ENCODE assay signal across 7 cellular contexts in the genomic region with DNA sequence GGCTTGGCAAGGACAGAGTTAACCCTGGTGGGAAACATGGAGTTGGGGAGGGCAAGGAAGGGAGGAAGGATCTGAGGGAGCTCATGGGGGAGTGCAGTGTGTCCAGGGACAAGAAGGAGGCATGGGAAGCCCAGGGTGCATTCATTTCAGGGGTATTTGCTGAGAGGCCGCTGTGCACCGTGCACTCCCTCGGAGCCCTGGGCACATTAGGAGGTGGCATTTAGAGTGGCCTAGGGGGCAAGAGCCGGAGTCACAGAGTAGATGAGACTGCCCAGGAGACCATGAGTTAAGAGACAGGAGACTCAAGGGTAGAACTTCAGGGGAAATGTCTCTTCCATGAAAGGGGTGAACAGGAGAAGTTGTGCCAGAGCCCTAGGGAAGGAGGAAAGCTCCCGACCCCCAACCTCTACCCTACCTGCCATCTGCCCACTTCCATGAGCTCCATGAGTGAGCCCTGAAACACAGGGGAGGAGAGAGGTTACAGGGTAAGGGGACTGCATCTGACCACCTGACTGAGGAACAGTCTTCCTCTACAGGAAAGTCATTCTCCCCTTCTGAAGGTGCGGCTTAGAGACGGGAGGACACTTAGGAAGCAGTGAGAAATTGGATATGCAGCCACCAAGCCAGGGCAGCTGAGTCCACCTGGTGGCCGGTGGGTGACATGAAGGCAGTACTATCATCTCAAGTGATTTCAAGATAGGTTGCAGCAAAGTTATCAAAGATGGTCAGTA. TPM values are rescaled to one million over a fixed set of nuclear protein-coding genes. Genes with fewer than 3 reads are reported as not detected.
DNase-seq lines count a peak whose midpoint lies in the region; ATAC-seq and TF ChIP-seq lines count a peak whose summit lies in the region.

No MANE protein-coding gene starts in this region.

- H3K36me3 Mint-ChIP-seq in MCF 10A (ENCODE audit: insufficient read depth, unreplicated experiment) = no peaks in the 10 kb centered on the region

- TF ChIP-seq CTCF in GM12865 (IDR thresholded peaks at IDR 0.05; ENCODE audit: insufficient read depth, low read depth, low read length, missing control alignments) (peak; percentile 71), MCF 10A (IDR thresholded peaks at IDR 0.05; ENCODE audit: unreplicated experiment) (peak; percentile 88)

- H3K27ac Mint-ChIP-seq in MCF 10A (ENCODE audit: low read depth, unreplicated experiment) = no peak overlapping the region

- POLR2A ChIA-PET in MCF 10A (lab: Yijun Ruan, JAX) = interaction anchor here (1.0 kb wide), 1 partner anchor 407 kb away, joined by 3 read pairs; no protein-coding TSS in a partner anchor

- ATAC-seq in SK-N-SH treated with all-trans-retinoic acid at 6 μM for 48 hours = peak; percentile 83
- no peak for ATAC-seq in GM21360 (IDR thresholded peaks at IDR 0.05; ENCODE audit: unreplicated experiment)

- no peaks in the 10 kb centered on the region for H3K4me1 Mint-ChIP-seq in MCF 10A (ENCODE audit: insufficient read depth, unreplicated experiment)

- no peak overlapping the region for H3K4me3 Mint-ChIP-seq in MCF 10A (ENCODE audit: unreplicated experiment)

- peak; percentile 52 for DNase-seq in GM12865 (ENCODE audit: low read depth)
- DNase-seq in NCI-H1092 (lab: John Stamatoyannopoulos, UW) = peak; percentile 4
- DNase-seq in MCF 10A (ENCODE audit: unreplicated experiment) = peak; percentile 74
- peak; percentile 79 for DNase-seq in iPS-NIHi7 (ENCODE audit: extremely low spot score)
- peak in 2 of 3 donors; percentile 4 to 14 for DNase-seq in stimulated activated CD4-positive, alpha-beta T cell treated with anti-CD3 and anti-CD28 coated beads, Interleukin-12 subunit alpha, Interleukin-12 subunit beta, amount 100 ng/mL, for 48 hours (ENCODE audit: low read depth in 2 of 3, low spot score in 1 of 3)

- CTCF ChIA-PET in MCF 10A (lab: Yijun Ruan, JAX) = interaction anchor here (0.6 to 8.3 kb wide), 38 partner anchors 11 to 1244 kb away, joined by 3 to 98 read pairs (median 4); a partner anchor contains a TSS

- intact Hi-C loops in MCF 10A (cut with micrococcal nuclease) = loop anchor here (1.0 to 2.0 kb wide), 6 partner anchors 33 to 674 kb away; a partner anchor contains a TSS

- H3K4me3 ChIP-seq in GM12865 (ENCODE audit: low read depth, low read length) = no peak overlapping the region

- no TSS peak for BruUV-seq in MCF 10A (replicated peaks; lab: Mats Ljungman, UMichigan)

- H3K27me3 Mint-ChIP-seq in MCF 10A (ENCODE audit: insufficient read depth, unreplicated experiment) = no peaks in the 10 kb centered on the region

- H3K9me3 Mint-ChIP-seq in MCF 10A (ENCODE audit: unreplicated experiment) = no peaks in the 10 kb centered on the region

TF ChIP-seq in SK-N-SH treated with all-trans-retinoic acid at 6 μM for 48 hours, 23 proteins besides CTCF, POLR2A, EP300 and RAD21:
- TF ChIP-seq, protein P1, sequence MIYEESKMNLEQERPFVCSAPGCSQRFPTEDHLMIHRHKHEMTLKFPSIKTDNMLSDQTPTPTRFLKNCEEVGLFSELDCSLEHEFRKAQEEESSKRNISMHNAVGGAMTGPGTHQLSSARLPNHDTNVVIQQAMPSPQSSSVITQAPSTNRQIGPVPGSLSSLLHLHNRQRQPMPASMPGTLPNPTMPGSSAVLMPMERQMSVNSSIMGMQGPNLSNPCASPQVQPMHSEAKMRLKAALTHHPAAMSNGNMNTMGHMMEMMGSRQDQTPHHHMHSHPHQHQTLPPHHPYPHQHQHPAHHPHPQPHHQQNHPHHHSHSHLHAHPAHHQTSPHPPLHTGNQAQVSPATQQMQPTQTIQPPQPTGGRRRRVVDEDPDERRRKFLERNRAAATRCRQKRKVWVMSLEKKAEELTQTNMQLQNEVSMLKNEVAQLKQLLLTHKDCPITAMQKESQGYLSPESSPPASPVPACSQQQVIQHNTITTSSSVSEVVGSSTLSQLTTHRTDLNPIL (CRISPR knock-in tag; IDR thresholded peaks at IDR 0.05; ENCODE audit: low read depth) = no peak
- TF ChIP-seq TOX (CRISPR knock-in tag; IDR thresholded peaks at IDR 0.05; ENCODE audit: borderline replicate concordance) (no peak), ZFP3 (CRISPR knock-in tag; IDR thresholded peaks at IDR 0.05) (no peak), PPARA (CRISPR knock-in tag; IDR thresholded peaks at IDR 0.05; ENCODE audit: borderline replicate concordance) (no peak)
- TF ChIP-seq, protein P2, sequence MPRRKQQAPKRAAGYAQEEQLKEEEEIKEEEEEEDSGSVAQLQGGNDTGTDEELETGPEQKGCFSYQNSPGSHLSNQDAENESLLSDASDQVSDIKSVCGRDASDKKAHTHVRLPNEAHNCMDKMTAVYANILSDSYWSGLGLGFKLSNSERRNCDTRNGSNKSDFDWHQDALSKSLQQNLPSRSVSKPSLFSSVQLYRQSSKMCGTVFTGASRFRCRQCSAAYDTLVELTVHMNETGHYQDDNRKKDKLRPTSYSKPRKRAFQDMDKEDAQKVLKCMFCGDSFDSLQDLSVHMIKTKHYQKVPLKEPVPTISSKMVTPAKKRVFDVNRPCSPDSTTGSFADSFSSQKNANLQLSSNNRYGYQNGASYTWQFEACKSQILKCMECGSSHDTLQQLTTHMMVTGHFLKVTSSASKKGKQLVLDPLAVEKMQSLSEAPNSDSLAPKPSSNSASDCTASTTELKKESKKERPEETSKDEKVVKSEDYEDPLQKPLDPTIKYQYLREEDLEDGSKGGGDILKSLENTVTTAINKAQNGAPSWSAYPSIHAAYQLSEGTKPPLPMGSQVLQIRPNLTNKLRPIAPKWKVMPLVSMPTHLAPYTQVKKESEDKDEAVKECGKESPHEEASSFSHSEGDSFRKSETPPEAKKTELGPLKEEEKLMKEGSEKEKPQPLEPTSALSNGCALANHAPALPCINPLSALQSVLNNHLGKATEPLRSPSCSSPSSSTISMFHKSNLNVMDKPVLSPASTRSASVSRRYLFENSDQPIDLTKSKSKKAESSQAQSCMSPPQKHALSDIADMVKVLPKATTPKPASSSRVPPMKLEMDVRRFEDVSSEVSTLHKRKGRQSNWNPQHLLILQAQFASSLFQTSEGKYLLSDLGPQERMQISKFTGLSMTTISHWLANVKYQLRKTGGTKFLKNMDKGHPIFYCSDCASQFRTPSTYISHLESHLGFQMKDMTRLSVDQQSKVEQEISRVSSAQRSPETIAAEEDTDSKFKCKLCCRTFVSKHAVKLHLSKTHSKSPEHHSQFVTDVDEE (CRISPR knock-in tag; IDR thresholded peaks at IDR 0.05) = no peak

RNA-seq across cellular contexts. Expression of a gene that starts 58.5 kb away (rescaled TPM):
- 249 and 274 TPM in 2 replicates for total RNA-seq in MCF 10A (2022)

Comparison
In these comparisons a context has a peak if more than half of its experiments do, and no peak if none do; other contexts are left out.
1. DNase-seq: peak in every context shown above with its lines; median percentile 79 in iPS-NIHi7; 74 in MCF 10A; 52 in GM12865; 9 in stimulated activated CD4-positive, alpha-beta T cell treated with anti-CD3 and anti-CD28 coated beads, Interleukin-12 subunit alpha, Interleukin-12 subunit beta, amount 100 ng/mL, for 48 hours; 4 in NCI-H1092.